In genomic region chr16:67000384-67001158, GRCh38 we compare ENCODE assay signal across 8 cellular contexts. TPM values are rescaled to one million over a fixed set of nuclear protein-coding genes. Genes with fewer than 3 reads are reported as not detected.
A peak's percentile ranks its signal among the peaks of the same experiment; 100 is the strongest.
DNase-seq lines count a peak whose midpoint lies in the region; ATAC-seq lines count a peak whose summit lies in the region.

No MANE protein-coding gene starts in this region.

- H4K20me1 ChIP-seq in Karpas-422 (ENCODE audit: insufficient read depth, low read depth, low read length): no peaks in the 10 kb centered on the region

- ATAC-seq in GM19455 (IDR thresholded peaks at IDR 0.05; ENCODE audit: unreplicated experiment) (no peak), HG03442 (IDR thresholded peaks at IDR 0.05; ENCODE audit: unreplicated experiment) (no peak)

- H3K9me3 ChIP-seq in Karpas-422 (ENCODE audit: low read length): no peaks in the 10 kb centered on the region

- peaks cover 5% of the 10 kb centered on the region; the same call in 1 of the 2 replicates for H3K4me1 ChIP-seq in Karpas-422 (ENCODE audit: low read length)

- H3K9ac ChIP-seq in Karpas-422 (ENCODE audit: low read length): no peak overlapping the region; the same call in 1 of the 2 replicates

- DNase-seq in CMK (ENCODE audit: low read depth): peak; percentile 20
- peak; percentile 65 for DNase-seq in Karpas-422
- DNase-seq in activated CD4-positive, CD25-positive, alpha-beta regulatory T cell treated with anti-CD3 and anti-CD28 coated beads, Interleukin-2, amount 50 U/mL, for 72 hours: peak; percentile 65
- peak; percentile 88 for DNase-seq in cerebellum (ENCODE audit: low spot score)
- peak; percentile 84 for DNase-seq in left kidney (ENCODE audit: low read depth, low spot score)
- DNase-seq in stimulated activated CD4-positive, alpha-beta T cell treated with anti-CD3 and anti-CD28 coated beads, Interleukin-4, amount 100 ng/mL, for 24 hours: peak; percentile 57

- no peaks in the 10 kb centered on the region for H3K36me3 ChIP-seq in Karpas-422 (ENCODE audit: insufficient read depth, low read length)

- H2AFZ ChIP-seq in Karpas-422 (ENCODE audit: low read length): 0 out of 2 replicates have a peak overlapping the region, but pooled peaks have one; percentile 50

- no peak overlapping the region for H3K4me3 ChIP-seq in Karpas-422 (ENCODE audit: low read length)

- H3K27me3 ChIP-seq in Karpas-422 (ENCODE audit: low read length): no peaks in the 10 kb centered on the region

- H3K9me2 ChIP-seq in Karpas-422 (replicated peaks; ENCODE audit: insufficient read depth, low read length): no peaks in the 10 kb centered on the region

- H3K27ac ChIP-seq in Karpas-422 (ENCODE audit: low read length): no peak overlapping the region

- no peaks in the 10 kb centered on the region for H3K79me2 ChIP-seq in Karpas-422 (ENCODE audit: low read length)

- H3K4me2 ChIP-seq in Karpas-422 (ENCODE audit: low read depth, low read length, poor library complexity, severe bottlenecking): peak overlapping the region; percentile 42

RNA-seq across cellular contexts. Expression of gene CES4A, which starts 12.2 kb away (rescaled TPM):
- total RNA-seq in Karpas-422 (2014; rRNA removed; shearing (Covaris generic); ENCODE audit: low replicate concordance): not detected in 2 replicates
- total RNA-seq in cerebellum: 16.6 TPM

RNA-seq across cellular contexts. Expression of gene CBFB, which starts 28.4 kb away (rescaled TPM):
- total RNA-seq in Karpas-422 (2014; rRNA removed; shearing (Covaris generic); ENCODE audit: low replicate concordance): 55.6 and 79.3 TPM in 2 replicates
- total RNA-seq in cerebellum: 34.3 TPM

RNA-seq across cellular contexts. Expression of gene CES3, which starts 39.5 kb away (rescaled TPM):
- total RNA-seq in Karpas-422 (2014; rRNA removed; shearing (Covaris generic); ENCODE audit: low replicate concordance): 20.9 and 28.3 TPM in 2 replicates
- total RNA-seq in cerebellum: 1.5 TPM

Comparison
In these comparisons a context has a peak if more than half of its experiments do, and no peak if none do; other contexts are left out.
1. DNase-seq: peak in every context shown above with its lines; median percentile 88 in cerebellum; 84 in left kidney; 65 in Karpas-422; 65 in activated CD4-positive, CD25-positive, alpha-beta regulatory T cell treated with anti-CD3 and anti-CD28 coated beads, Interleukin-2, amount 50 U/mL, for 72 hours; 57 in stimulated activated CD4-positive, alpha-beta T cell treated with anti-CD3 and anti-CD28 coated beads, Interleukin-4, amount 100 ng/mL, for 24 hours; 20 in CMK.
2. RNA of gene CES4A, which starts 12.2 kb away (total RNA-seq): 16.6 TPM in cerebellum (single experiment); not detected in Karpas-422; every median in the first group is over 10 times any median in the second.